Comparison of ENCODE assay signal across 28 cellular contexts in the genomic region with DNA sequence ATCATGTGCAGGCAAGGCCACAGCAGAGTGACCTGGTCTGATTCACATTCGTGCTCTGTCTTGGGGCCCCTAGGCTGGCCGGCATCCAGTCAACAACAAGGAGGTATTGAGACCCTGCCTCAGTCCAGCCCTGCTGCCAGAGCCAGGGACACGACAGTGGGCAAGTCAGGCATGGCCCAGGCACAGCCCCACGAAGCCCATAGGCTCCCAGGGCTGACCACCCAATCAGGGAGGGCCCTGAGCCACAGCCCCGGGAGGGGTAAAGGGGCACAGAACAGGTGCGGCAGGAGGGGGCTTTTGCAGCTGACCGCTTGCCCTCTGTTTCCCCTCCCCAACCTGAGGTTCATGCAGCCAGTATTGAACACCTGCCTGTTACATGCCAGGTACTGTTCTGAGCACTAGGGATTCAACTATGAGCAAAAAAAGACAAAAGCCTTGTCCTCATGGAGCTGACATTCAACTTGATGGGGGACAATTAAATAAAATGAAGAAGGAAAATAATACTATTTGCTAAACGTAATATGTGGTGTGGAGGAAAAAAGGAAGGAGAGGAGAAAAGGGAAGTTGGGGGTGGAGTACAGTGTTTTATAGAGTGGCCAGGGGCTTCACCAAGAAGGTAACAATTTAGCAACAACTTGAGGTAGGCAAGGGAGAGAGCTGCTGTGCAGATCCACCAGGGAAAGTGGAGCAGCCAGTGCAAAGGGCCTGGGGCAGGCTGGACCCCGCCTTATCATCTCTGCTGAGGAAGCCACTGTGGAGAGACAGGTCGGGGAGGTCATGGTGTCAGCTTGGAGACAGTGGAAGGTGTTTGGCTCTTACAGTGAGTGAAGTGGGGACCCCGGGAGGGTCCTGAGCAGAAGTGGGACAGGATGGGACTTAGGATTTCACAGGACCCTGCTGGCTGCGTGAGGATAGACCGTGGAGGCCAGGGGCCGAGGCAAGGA. TPM values are rescaled to one million over a fixed set of nuclear protein-coding genes. Genes with fewer than 3 reads are reported as not detected.
DNase-seq lines count a peak whose midpoint lies in the region; ATAC-seq and TF ChIP-seq lines count a peak whose summit lies in the region.
"Had no signal": no experiment of that assay in that cellular context is flagged by ENCODE, and none has a peak within 500 bp of the region (broad histone marks: within the 10 kb centered on the region; RNA-seq: fewer than 3 reads in every experiment).

No MANE protein-coding gene starts in this region.

- no peak for ATAC-seq in IMR-90 (ENCODE audit: low read depth)
- no peak for ATAC-seq in upper lobe of right lung
- no peak for ATAC-seq in GM18498 (IDR thresholded peaks at IDR 0.05; ENCODE audit: unreplicated experiment)
- no peak for ATAC-seq in HG03108 (IDR thresholded peaks at IDR 0.05; ENCODE audit: unreplicated experiment)
- ATAC-seq: activated CD4-positive, alpha-beta T cell treated with anti-CD3 and anti-CD28 coated beads for 36 hours; activated T-cell treated with anti-CD3 and anti-CD28 coated beads, Interleukin-2, amount 50 U/mL, for 72 hours; left lung; naive thymus-derived CD4-positive, alpha-beta T cell; stimulated activated naive B cell treated with anti-CD40 and anti-IgM and Interleukin-4, amounts not matched to agents 10 μg/mL and 1 μg/mL and 100 μg/mL, for 72 hours had no signal

- H3K79me1 ChIP-seq in IMR-90 (ENCODE audit: low read depth in 1 of 2, low read length in 2 of 2), result no peaks in the 10 kb centered on the region

- H3K4me3 Mint-ChIP-seq in dendritic cell treated with granulocyte-macrophage colony-stimulating factor and Interleukin-4, amounts not matched to agents 40 ng/mL and 50 ng/mL, for 4 days, result no peak overlapping the region
- H3K4me3 Mint-ChIP-seq: activated CD4-positive, alpha-beta T cell treated with anti-CD3 and anti-CD28 coated beads for 36 hours; activated naive CD4-positive, alpha-beta T cell treated with anti-CD3 and anti-CD28 coated beads for 36 hours; activated T-cell treated with anti-CD3 and anti-CD28 coated beads, Interleukin-2, amount 50 U/mL, for 72 hours; CD8-positive, alpha-beta memory T cell; naive thymus-derived CD4-positive, alpha-beta T cell; stimulated activated naive B cell treated with anti-CD40 and anti-IgM and Interleukin-4, amounts not matched to agents 10 μg/mL and 1 μg/mL and 100 μg/mL, for 72 hours had no signal

- CTCF ChIA-PET in IMR-90 (lab: Yijun Ruan, JAX), result interaction anchor here (0.6 kb wide), 1 partner anchor 122 kb away, joined by 4 read pairs; no protein-coding TSS in a partner anchor

- no peak overlapping the region for H3K23ac ChIP-seq in IMR-90 (ENCODE audit: low read depth, low read length)

- DNase-seq in IMR-90 (no peak), NOMO-1 treated with dmso at 0.1 percent for 144 hours (lab: John Stamatoyannopoulos, UW; ENCODE audit: unreplicated experiment) (peak; percentile 70), upper lobe of right lung (peak; percentile 49), BE2C (no peak)
- DNase-seq: activated CD4-positive, alpha-beta T cell treated with anti-CD3 and anti-CD28 coated beads for 36 hours; activated naive CD4-positive, alpha-beta T cell treated with anti-CD3 and anti-CD28 coated beads for 36 hours; activated T-cell treated with anti-CD3 and anti-CD28 coated beads, Interleukin-2, amount 50 U/mL, for 72 hours; amniotic stem cell; CD8-positive, alpha-beta memory T cell; colonic mucosa; GM23248; hypothalamus; left lung; naive thymus-derived CD4-positive, alpha-beta T cell; NCI-H1105; NCI-H2029; NCI-H226; NCI-H748 treated with DMSO at 0.1 percent for 48 hours; PC-9; SJCRH30; spleen; stimulated activated CD4-positive, alpha-beta T cell treated with anti-CD3 and anti-CD28 coated beads, Interleukin-2, amount 100 ng/mL, for 48 hours; stimulated activated naive B cell treated with anti-CD40 and anti-IgM and Interleukin-4, amounts not matched to agents 10 μg/mL and 1 μg/mL and 100 μg/mL, for 72 hours; testis had no signal

- no peaks in the 10 kb centered on the region; the same call in 1 of the 2 replicates for H3K27me3 ChIP-seq in IMR-90 (ENCODE audit: control insufficient read depth, insufficient read depth, low read length)
- H3K27me3 ChIP-seq in upper lobe of right lung, result no peaks in the 10 kb centered on the region
- no peaks in the 10 kb centered on the region for H3K27me3 ChIP-seq in BE2C
- H3K27me3 ChIP-seq: colonic mucosa, left lung, spleen, testis had no signal

- no TSS peak for BruUV-seq in IMR-90 (replicated peaks; lab: Mats Ljungman, UMichigan)

- no peaks in the 10 kb centered on the region for H3K36me3 ChIP-seq in IMR-90 (ENCODE audit: control insufficient read depth, insufficient read depth, low read length)
- no peaks in the 10 kb centered on the region for H3K36me3 ChIP-seq in upper lobe of right lung
- no peaks in the 10 kb centered on the region for H3K36me3 ChIP-seq in BE2C
- H3K36me3 ChIP-seq: colonic mucosa, left lung, SJCRH30, spleen had no signal

- H3K36me3 Mint-ChIP-seq in dendritic cell treated with granulocyte-macrophage colony-stimulating factor and Interleukin-4, amounts not matched to agents 40 ng/mL and 50 ng/mL, for 4 days (ENCODE audit: low read depth), result no peaks in the 10 kb centered on the region
- H3K36me3 Mint-ChIP-seq: CD8-positive, alpha-beta memory T cell; naive thymus-derived CD4-positive, alpha-beta T cell; stimulated activated naive B cell treated with anti-CD40 and anti-IgM and Interleukin-4, amounts not matched to agents 10 μg/mL and 1 μg/mL and 100 μg/mL, for 72 hours had no signal

- no peak overlapping the region for H3K14ac ChIP-seq in IMR-90 (replicated peaks; ENCODE audit: low read depth, low read length)

- H3K56ac ChIP-seq in IMR-90 (ENCODE audit: extremely low read depth, insufficient read depth, low read length), result no peak overlapping the region

- peak overlapping the region; percentile 63 for H2AK9ac ChIP-seq in IMR-90 (replicated peaks; ENCODE audit: low read depth, low read length, poor library complexity)

- no peaks in the 10 kb centered on the region for H4K20me1 ChIP-seq in IMR-90 (ENCODE audit: insufficient read depth, low read length)

- H3K4me3 ChIP-seq in IMR-90 (ENCODE audit: insufficient read depth, low read depth, low read length), result no peak overlapping the region
- H3K4me3 ChIP-seq in upper lobe of right lung, result no peak overlapping the region
- H3K4me3 ChIP-seq in BE2C (ENCODE audit: low read depth, low read length), result no peak overlapping the region
- H3K4me3 ChIP-seq: colonic mucosa, GM23248, left lung, PC-9, SJCRH30, spleen, testis had no signal

- no peak overlapping the region for H3K4ac ChIP-seq in IMR-90 (ENCODE audit: low read depth, low read length)

- H3K4me1 Mint-ChIP-seq in dendritic cell treated with granulocyte-macrophage colony-stimulating factor and Interleukin-4, amounts not matched to agents 40 ng/mL and 50 ng/mL, for 4 days (ENCODE audit: low read depth), result peaks cover 49% of the 10 kb centered on the region

- H3K9me3 ChIP-seq in IMR-90 (ENCODE audit: control insufficient read depth, insufficient read depth, low read length), result no peaks in the 10 kb centered on the region
- no peaks in the 10 kb centered on the region for H3K9me3 ChIP-seq in upper lobe of right lung
- H3K9me3 ChIP-seq in BE2C, result no peaks in the 10 kb centered on the region
- H3K9me3 ChIP-seq: colonic mucosa, left lung, SJCRH30, spleen, testis had no signal

- no peak overlapping the region for H3K9ac ChIP-seq in IMR-90 (ENCODE audit: low read depth, low read length)
- H3K9ac ChIP-seq: GM23248 had no signal

- H3K4me2 ChIP-seq in IMR-90 (ENCODE audit: low read depth, low read length), result no peak overlapping the region
- H3K4me2 ChIP-seq: PC-9 had no signal

- H2BK120ac ChIP-seq in IMR-90 (ENCODE audit: low read depth, low read length), result no peak overlapping the region

- no peak overlapping the region for H3K27ac ChIP-seq in IMR-90 (ENCODE audit: insufficient read depth, low read length)
- H3K27ac ChIP-seq in upper lobe of right lung, result no peak overlapping the region
- H3K27ac ChIP-seq: colonic mucosa, GM23248, left lung, PC-9, SJCRH30, testis had no signal

- no peaks in the 10 kb centered on the region for H3K9me1 ChIP-seq in IMR-90 (ENCODE audit: insufficient read depth, low read length)

- dilution Hi-C loops in IMR-90 (cut with HindIII; ENCODE audit: low sequenced_read_pairs, unreplicated experiment), result no loop called here

- TF ChIP-seq RAD21 in IMR-90 (IDR thresholded peaks at IDR 0.05; ENCODE audit: low read length), result no peak

- peak overlapping the region; percentile 14 for H3K27ac Mint-ChIP-seq in dendritic cell treated with granulocyte-macrophage colony-stimulating factor and Interleukin-4, amounts not matched to agents 40 ng/mL and 50 ng/mL, for 4 days
- H3K27ac Mint-ChIP-seq: activated CD4-positive, alpha-beta T cell treated with anti-CD3 and anti-CD28 coated beads for 36 hours; activated naive CD4-positive, alpha-beta T cell treated with anti-CD3 and anti-CD28 coated beads for 36 hours; activated T-cell treated with anti-CD3 and anti-CD28 coated beads, Interleukin-2, amount 50 U/mL, for 72 hours; CD8-positive, alpha-beta memory T cell had no signal

- intact Hi-C loops in IMR-90 (cut with micrococcal nuclease), result no loop called here
- intact Hi-C loops in dendritic cell treated with granulocyte-macrophage colony-stimulating factor and Interleukin-4, amounts not matched to agents 40 ng/mL and 50 ng/mL, for 4 days (cut with micrococcal nuclease), result no loop called here
- intact Hi-C loops in upper lobe of right lung (cut with DNase I), result no loop called here

- H2AK5ac ChIP-seq in IMR-90 (ENCODE audit: low read depth, low read length), result no peak overlapping the region; the same call in 1 of the 2 replicates

- H2BK15ac ChIP-seq in IMR-90 (ENCODE audit: low read depth, low read length), result no peak overlapping the region

- no peak overlapping the region for H4K91ac ChIP-seq in IMR-90 (ENCODE audit: insufficient read depth, low read depth, low read length)

- H3K9me3 Mint-ChIP-seq in dendritic cell treated with granulocyte-macrophage colony-stimulating factor and Interleukin-4, amounts not matched to agents 40 ng/mL and 50 ng/mL, for 4 days, result no peaks in the 10 kb centered on the region
- H3K9me3 Mint-ChIP-seq: activated naive CD4-positive, alpha-beta T cell treated with anti-CD3 and anti-CD28 coated beads for 36 hours; activated T-cell treated with anti-CD3 and anti-CD28 coated beads, Interleukin-2, amount 50 U/mL, for 72 hours; CD8-positive, alpha-beta memory T cell; naive thymus-derived CD4-positive, alpha-beta T cell; stimulated activated naive B cell treated with anti-CD40 and anti-IgM and Interleukin-4, amounts not matched to agents 10 μg/mL and 1 μg/mL and 100 μg/mL, for 72 hours had no signal

- in situ Hi-C loops in IMR-90 (cut with MboI; ENCODE audit: low sequenced_read_pairs), result no loop called here

- H2AFZ ChIP-seq in IMR-90 (replicated peaks; ENCODE audit: low read length, poor library complexity), result peak overlapping the region; percentile 6
- H2AFZ ChIP-seq: GM23248, PC-9 had no signal

- H2BK5ac ChIP-seq in IMR-90 (ENCODE audit: low read depth, low read length, poor library complexity, severe bottlenecking), result no peak overlapping the region

- TF ChIP-seq POLR2A in IMR-90 (IDR thresholded peaks at IDR 0.05; ENCODE audit: low read depth, low read length), result no peak

- H3K18ac ChIP-seq in IMR-90 (ENCODE audit: low read depth, low read length), result no peak overlapping the region

- H2BK20ac ChIP-seq in IMR-90 (ENCODE audit: low read depth, low read length), result no peak overlapping the region

- H3K27me3 Mint-ChIP-seq in dendritic cell treated with granulocyte-macrophage colony-stimulating factor and Interleukin-4, amounts not matched to agents 40 ng/mL and 50 ng/mL, for 4 days, result no peaks in the 10 kb centered on the region
- H3K27me3 Mint-ChIP-seq: activated CD4-positive, alpha-beta T cell treated with anti-CD3 and anti-CD28 coated beads for 36 hours; naive thymus-derived CD4-positive, alpha-beta T cell; stimulated activated naive B cell treated with anti-CD40 and anti-IgM and Interleukin-4, amounts not matched to agents 10 μg/mL and 1 μg/mL and 100 μg/mL, for 72 hours had no signal

- POLR2A ChIA-PET in IMR-90 (lab: Charles Lee; ENCODE audit: unreplicated experiment), result no interaction called here

- no peak overlapping the region for H4K5ac ChIP-seq in IMR-90 (ENCODE audit: low read depth, low read length)

- no peak overlapping the region for H4K8ac ChIP-seq in IMR-90 (ENCODE audit: low read depth in 2 of 2, low read length in 2 of 2)

- TF ChIP-seq CTCF in IMR-90 (conservative IDR thresholded peaks at IDR 0.05; ENCODE audit: low read depth, low read length) (no peak), upper lobe of right lung (IDR thresholded peaks at IDR 0.05) (no peak), BE2C (IDR thresholded peaks at IDR 0.05; ENCODE audit: low read depth, low read length) (no peak)

- peaks cover 2% of the 10 kb centered on the region; the same call in 1 of the 2 replicates for H3K4me1 ChIP-seq in IMR-90 (ENCODE audit: control insufficient read depth, insufficient read depth, low read length)
- no peaks in the 10 kb centered on the region for H3K4me1 ChIP-seq in upper lobe of right lung
- no peaks in the 10 kb centered on the region for H3K4me1 ChIP-seq in BE2C
- H3K4me1 ChIP-seq: colonic mucosa, SJCRH30, testis had no signal

- 83 to 100% methylated on average over 1 to 8 of the region's 14 CpGs for WGBS in IMR-90 (ENCODE audit: extremely low coverage in 2 of 2, insufficient read length in 1 of 2), 2 experiments

RNA-seq across cellular contexts. Expression of gene DRC3, which starts 6.1 kb away (rescaled TPM):
- 0.28 and 0.72 TPM in 2 replicates for total RNA-seq in IMR-90 (2012; rRNA removed)
- 0.23 and 0.55 TPM in 2 replicates for polyA plus RNA-seq in IMR-90 (2012; rRNA removed)
- polyA plus RNA-seq in IMR-90 (2012; cell fraction: cytosol; rRNA removed), result 0.12 and 0.30 TPM in 2 replicates
- polyA plus RNA-seq in IMR-90 (2012; cell fraction: nucleus; rRNA removed; ENCODE audit: low replicate concordance), result 1.1 and 1.8 TPM in 2 replicates
- total RNA-seq in upper lobe of right lung, result 3.3 TPM
- 7.0 TPM for polyA plus RNA-seq in BE2C (2012; ENCODE audit: insufficient read depth, insufficient read length, low read depth)
- total RNA-seq: T-helper 1 cell treated with Interleukin-12 subunit alpha and Interleukin-12 subunit beta and Interleukin-4 antibody, amounts not matched to agents 30 ng/mL and 1 ng/mL, for 36 hours had no signal
- polyA plus RNA-seq: CD8-positive, alpha-beta memory T cell had no signal

RNA-seq across cellular contexts. Expression of gene TOM1L2, which starts 6.6 kb away (rescaled TPM):
- 23.3 and 34.4 TPM in 2 replicates for total RNA-seq in IMR-90 (2012; rRNA removed)
- polyA plus RNA-seq in IMR-90 (2012; rRNA removed), result 51.7 and 54.3 TPM in 2 replicates
- 33.4 and 54.4 TPM in 2 replicates for polyA plus RNA-seq in IMR-90 (2012; cell fraction: cytosol; rRNA removed)
- 144 and 187 TPM in 2 replicates for polyA plus RNA-seq in IMR-90 (2012; cell fraction: nucleus; rRNA removed; ENCODE audit: low replicate concordance)
- 76.7 TPM for total RNA-seq in upper lobe of right lung
- 15.8 TPM for polyA plus RNA-seq in BE2C (2012; ENCODE audit: insufficient read depth, insufficient read length, low read depth)

Comparison
In these comparisons a context has a peak if more than half of its experiments do, and no peak if none do; other contexts are left out.
1. DNase-seq: peak in NOMO-1 treated with dmso at 0.1 percent for 144 hours (single experiment) and upper lobe of right lung (single experiment); none in IMR-90 (single experiment) and BE2C (single experiment).